Comparison of ENCODE assay signal across 1 cellular context in the genomic region with DNA sequence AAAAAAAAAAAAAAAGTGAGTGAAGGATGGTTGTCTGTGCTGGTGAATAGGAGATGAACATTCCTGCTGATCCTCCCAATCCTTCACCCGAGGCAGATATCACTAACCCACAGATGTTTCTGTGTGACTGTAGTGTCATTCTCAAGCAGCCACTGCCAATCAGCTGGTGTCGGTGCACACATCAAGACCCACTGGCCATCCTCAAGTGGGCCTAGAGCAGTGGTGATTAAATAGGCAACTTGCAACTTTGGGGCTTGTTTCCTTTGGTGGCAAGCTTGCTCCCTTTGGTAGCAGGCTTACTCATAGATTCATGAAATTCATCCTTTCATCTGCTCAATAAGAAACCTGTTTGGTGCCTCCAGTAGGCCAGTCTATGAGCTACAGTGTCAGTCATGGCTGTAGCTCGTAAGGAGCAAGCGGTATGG.
TF ChIP-seq lines count a peak whose summit lies in the region.

No MANE protein-coding gene starts in this region.

TF ChIP-seq in HCT116, 20 proteins besides CTCF, POLR2A, EP300 and RAD21 (continued from another document):
- TF ChIP-seq FOSL1 (IDR thresholded peaks at IDR 0.05; ENCODE audit: low read depth) (no peak), EZH2 (IDR thresholded peaks at IDR 0.05) (no peak), JUND (IDR thresholded peaks at IDR 0.05) (no peak), SP1 (IDR thresholded peaks at IDR 0.05; ENCODE audit: low read depth) (no peak)
TF ChIP-seq in HCT116: peak in this region for 0.
